In genomic region chr1:174401075-174401474, GRCh38 we compare ENCODE assay signal across 18 cellular contexts. TPM values are rescaled to one million over a fixed set of nuclear protein-coding genes. Genes with fewer than 3 reads are reported as not detected.
DNase-seq lines count a peak whose midpoint lies in the region; ATAC-seq, FAIRE-seq and TF ChIP-seq lines count a peak whose summit lies in the region.
"Had no signal": no experiment of that assay in that cellular context is flagged by ENCODE, and none has a peak within 500 bp of the region (broad histone marks: within the 10 kb centered on the region; RNA-seq: fewer than 3 reads in every experiment).

No MANE protein-coding gene starts in this region.

- no peak overlapping the region for H4K8ac ChIP-seq in IMR-90 (ENCODE audit: low read depth in 2 of 2, low read length in 2 of 2)

- no peak overlapping the region for H3K56ac ChIP-seq in IMR-90 (ENCODE audit: extremely low read depth, insufficient read depth, low read length)

- H3K9me3 ChIP-seq in IMR-90 (ENCODE audit: control insufficient read depth, insufficient read depth, low read length): no peaks in the 10 kb centered on the region
- no peaks in the 10 kb centered on the region for H3K9me3 ChIP-seq in OCI-LY3 (ENCODE audit: insufficient read depth, low read length)
- H3K9me3 ChIP-seq: HAP-1 had no signal

- no peak overlapping the region for H2AK9ac ChIP-seq in IMR-90 (replicated peaks; ENCODE audit: low read depth, low read length, poor library complexity)

- H3K4me3 ChIP-seq in IMR-90 (ENCODE audit: insufficient read depth, low read depth, low read length): no peak overlapping the region
- no peak overlapping the region for H3K4me3 ChIP-seq in OCI-LY3 (ENCODE audit: low read length)
- H3K4me3 ChIP-seq: HAP-1 had no signal

- H3K79me1 ChIP-seq in IMR-90 (ENCODE audit: low read depth in 1 of 2, low read length in 2 of 2): no peaks in the 10 kb centered on the region

- no peak for DNase-seq in GM12891 (ENCODE audit: insufficient read length, low spot score)
- no peak for DNase-seq in IMR-90
- DNase-seq in NCI-H146 treated with DMSO at 0.1 percent for 48 hours (lab: John Stamatoyannopoulos, UW; ENCODE audit: unreplicated experiment): no peak
- DNase-seq: C1 segment of cervical spinal cord; Calu3; CD4-positive, alpha-beta memory T cell; COR-L47; DMS153; DND-41; GOT3; HFFc6 had no signal

- dilution Hi-C loops in IMR-90 (cut with HindIII; ENCODE audit: low sequenced_read_pairs, unreplicated experiment): no loop called here

- H4K91ac ChIP-seq in IMR-90 (ENCODE audit: insufficient read depth, low read depth, low read length): no peak overlapping the region

- no peaks in the 10 kb centered on the region for H4K20me1 ChIP-seq in IMR-90 (ENCODE audit: insufficient read depth, low read length)
- H4K20me1 ChIP-seq in OCI-LY3 (ENCODE audit: insufficient read depth, low read length): 0 out of 2 replicates have a peak, but pooled peaks cover 6% of the 10 kb centered on the region

- H3K18ac ChIP-seq in IMR-90 (ENCODE audit: low read depth, low read length): no peak overlapping the region

- H2BK120ac ChIP-seq in IMR-90 (ENCODE audit: low read depth, low read length): 0 out of 2 replicates have a peak overlapping the region, but pooled peaks have one; percentile 30

- no peak overlapping the region for H2BK5ac ChIP-seq in IMR-90 (ENCODE audit: low read depth, low read length, poor library complexity, severe bottlenecking)

- H3K79me2 ChIP-seq in OCI-LY3 (ENCODE audit: low read length): no peaks in the 10 kb centered on the region

- no peak overlapping the region for H3K27ac ChIP-seq in IMR-90 (ENCODE audit: insufficient read depth, low read length)
- H3K27ac ChIP-seq in OCI-LY3 (ENCODE audit: low read length): no peak overlapping the region

- H3K9ac ChIP-seq in IMR-90 (ENCODE audit: low read depth, low read length) (no peak overlapping the region), OCI-LY3 (ENCODE audit: low read length) (no peak overlapping the region)

- no peak overlapping the region for H2BK20ac ChIP-seq in IMR-90 (ENCODE audit: low read depth, low read length)

- H2AFZ ChIP-seq in IMR-90 (replicated peaks; ENCODE audit: low read length, poor library complexity): no peak overlapping the region
- H2AFZ ChIP-seq in OCI-LY3 (ENCODE audit: low read depth, low read length): no peak overlapping the region

- TF ChIP-seq RAD21 in IMR-90 (IDR thresholded peaks at IDR 0.05; ENCODE audit: low read length): no peak

- intact Hi-C loops in IMR-90 (cut with micrococcal nuclease): no loop called here

- CTCF ChIA-PET in IMR-90 (lab: Yijun Ruan, JAX): no interaction called here

- TF ChIP-seq CTCF in IMR-90 (conservative IDR thresholded peaks at IDR 0.05; ENCODE audit: low read depth, low read length) (no peak), OCI-LY3 (IDR thresholded peaks at IDR 0.05; ENCODE audit: low read depth, low read length) (no peak)

- POLR2A ChIA-PET in IMR-90 (lab: Charles Lee; ENCODE audit: unreplicated experiment): no interaction called here

- no peak overlapping the region for H2AK5ac ChIP-seq in IMR-90 (ENCODE audit: low read depth, low read length)

- H3K4ac ChIP-seq in IMR-90 (ENCODE audit: low read depth, low read length): no peak overlapping the region; the same call in 1 of the 2 replicates

- no peak for FAIRE-seq in GM12891 (lab: Jason Lieb, UNC)
- FAIRE-seq: G401.6, H54 had no signal

- in situ Hi-C loops in IMR-90 (cut with MboI; ENCODE audit: low sequenced_read_pairs): no loop called here

- no peak overlapping the region for H3K4me2 ChIP-seq in IMR-90 (ENCODE audit: low read depth, low read length)
- peak overlapping the region; percentile 12 for H3K4me2 ChIP-seq in OCI-LY3 (ENCODE audit: low read length)

- no peak overlapping the region for H4K5ac ChIP-seq in IMR-90 (ENCODE audit: low read depth, low read length)

- H3K14ac ChIP-seq in IMR-90 (replicated peaks; ENCODE audit: low read depth, low read length): no peak overlapping the region

- no peak for ATAC-seq in IMR-90 (ENCODE audit: low read depth)
- peak; percentile 45 for ATAC-seq in esophagus mucosa
- no peak for ATAC-seq in HG03571 (IDR thresholded peaks at IDR 0.05; ENCODE audit: unreplicated experiment)

- no peak overlapping the region for H3K23ac ChIP-seq in IMR-90 (ENCODE audit: low read depth, low read length)

- no peak overlapping the region for H2BK15ac ChIP-seq in IMR-90 (ENCODE audit: low read depth, low read length)

- TF ChIP-seq POLR2A in GM12891 (IDR thresholded peaks at IDR 0.05; ENCODE audit: low read depth, low read length): no peak
- TF ChIP-seq POLR2A in IMR-90 (IDR thresholded peaks at IDR 0.05; ENCODE audit: low read depth, low read length): no peak

- peaks cover 8% of the 10 kb centered on the region for H3K4me1 ChIP-seq in IMR-90 (ENCODE audit: control insufficient read depth, insufficient read depth, low read length)
- peaks cover 20% of the 10 kb centered on the region for H3K4me1 ChIP-seq in OCI-LY3 (ENCODE audit: low read length)
- H3K4me1 ChIP-seq: HAP-1 had no signal

- BruUV-seq in IMR-90 (replicated peaks; lab: Mats Ljungman, UMichigan): no TSS peak

- H3K27me3 ChIP-seq in IMR-90 (ENCODE audit: control insufficient read depth, insufficient read depth, low read length): no peaks in the 10 kb centered on the region
- H3K27me3 ChIP-seq in OCI-LY3 (ENCODE audit: low read depth, low read length): no peaks in the 10 kb centered on the region

- H3K36me3 ChIP-seq in IMR-90 (ENCODE audit: control insufficient read depth, insufficient read depth, low read length) (no peaks in the 10 kb centered on the region), OCI-LY3 (replicated peaks; ENCODE audit: low read depth, low read length) (peaks cover 16% of the 10 kb centered on the region)
- H3K36me3 ChIP-seq: HAP-1 had no signal

- H3K9me1 ChIP-seq in IMR-90 (ENCODE audit: insufficient read depth, low read length): no peaks in the 10 kb centered on the region

- WGBS in IMR-90 (ENCODE audit: extremely low coverage in 2 of 2, insufficient read length in 1 of 2), 2 experiments: no CpG with 5 or more reads among the region's 4 CpGs

TF ChIP-seq in GM12891, 5 proteins besides CTCF, POLR2A, EP300 and RAD21:
- TF ChIP-seq POLR2AphosphoS5 (IDR thresholded peaks at IDR 0.05; ENCODE audit: low read depth, low read length): no peak
- TF ChIP-seq SPI1 (IDR thresholded peaks at IDR 0.05; ENCODE audit: low read depth, low read length): peak; percentile 59
- TF ChIP-seq POU2F2 (IDR thresholded peaks at IDR 0.05; ENCODE audit: low read depth, low read length): no peak
TF ChIP-seq in GM12891: peak in this region for 1.

TF ChIP-seq in IMR-90, 13 proteins besides CTCF, POLR2A, EP300 and RAD21:
- TF ChIP-seq RCOR1 (IDR thresholded peaks at IDR 0.05; ENCODE audit: insufficient replicate concordance, low read length) (no peak), NFE2L2 (IDR thresholded peaks at IDR 0.05; ENCODE audit: low read depth, low read length) (no peak)

RNA-seq across cellular contexts. Expression of gene GPR52, which starts 46.7 kb away (rescaled TPM):
- not detected for polyA plus RNA-seq in GM12891 (2012; ENCODE audit: low read depth, missing spikeins)
- total RNA-seq in IMR-90 (2012; rRNA removed) (0.90 and 2.2 TPM in 2 replicates), esophagus mucosa (0.56 TPM)
- not detected in 2 replicates for polyA plus RNA-seq in IMR-90 (2012; rRNA removed)
- polyA plus RNA-seq in IMR-90 (2012; cell fraction: cytosol; rRNA removed): not detected in 2 replicates
- 0.13 and 0.66 TPM in 2 replicates for polyA plus RNA-seq in IMR-90 (2012; cell fraction: nucleus; rRNA removed; ENCODE audit: low replicate concordance)
- total RNA-seq: A172, HFFc6 had no signal
- polyA plus RNA-seq: CD4-positive, alpha-beta memory T cell had no signal
